Comparison of ENCODE assay signal across 2 cellular contexts in genomic region chr2:148613231-148614023, GRCh38.
TF ChIP-seq lines count a peak whose summit lies in the region.

No MANE protein-coding gene starts in this region.

TF ChIP-seq in HEK293T, 16 proteins besides CTCF, POLR2A, EP300 and RAD21:
- TF ChIP-seq PKNOX1 (IDR thresholded peaks at IDR 0.05), result peak; percentile 79
- TF ChIP-seq SP1 (IDR thresholded peaks at IDR 0.05), result no peak

TF ChIP-seq in GM12878, 131 proteins besides CTCF, POLR2A, EP300 and RAD21 (continued from another document):
- TF ChIP-seq IRF3 (IDR thresholded peaks at IDR 0.05) (no peak), NFIC (IDR thresholded peaks at IDR 0.05; ENCODE audit: low read depth, low read length) (no peak), ETV6 (conservative IDR thresholded peaks at IDR 0.05 in 1 of 2, IDR thresholded peaks at IDR 0.05 in 1 of 2; ENCODE audit: borderline replicate concordance in 1 of 2, low read depth in 1 of 2) (no peak), ASH2L (IDR thresholded peaks at IDR 0.05; ENCODE audit: borderline replicate concordance, low read depth) (no peak), NR2F1 (conservative IDR thresholded peaks at IDR 0.05) (no peak), GABPA (IDR thresholded peaks at IDR 0.05; ENCODE audit: low read depth) (no peak), FOXM1 (IDR thresholded peaks at IDR 0.05; ENCODE audit: low read depth, low read length) (no peak), ZNF622 (IDR thresholded peaks at IDR 0.05) (no peak), YBX1 (IDR thresholded peaks at IDR 0.05) (no peak), EZH2 (IDR thresholded peaks at IDR 0.05; ENCODE audit: borderline replicate concordance, control insufficient read depth, low read depth, low read length) (no peak), RELB (IDR thresholded peaks at IDR 0.05; ENCODE audit: low read depth) (no peak), ZBTB40 (IDR thresholded peaks at IDR 0.05; ENCODE audit: borderline replicate concordance) (no peak)
